26 cellular contexts compared by ENCODE assay signal in genomic region chr22:11598492-11599440, GRCh38.
"Had no signal": no experiment of that assay in that cellular context is flagged by ENCODE, and none has a peak within 500 bp of the region (broad histone marks: within the 10 kb centered on the region; RNA-seq: fewer than 3 reads in every experiment).

No MANE protein-coding gene starts in this region.

- H3K36me3 ChIP-seq: adrenal gland, ascending aorta, brain microvascular endothelial cell, sigmoid colon, thoracic aorta, WERI-Rb-1 had no signal

- H3K27ac Mint-ChIP-seq: activated CD4-positive, alpha-beta T cell treated with anti-CD3 and anti-CD28 coated beads, Interleukin-2, amount 10 ng/mL, durations not matched to agents 7 days and 5 days; activated CD8-positive, alpha-beta T cell treated with anti-CD3 and anti-CD28 coated beads, Interleukin-2, amount 10 ng/mL, durations not matched to agents 7 days and 5 days; activated naive CD8-positive, alpha-beta T cell; activated T-helper 2 cell treated with anti-CD3 and anti-CD28 coated beads, Interferon-gamma antibody, Interleukin-2, Interleukin-4, amounts not matched to agents 10 μg/mL and 5 μg/mL and 100 μg/mL, durations not matched to agents 14 hours and 24 hours and 36 hours; memory B cell; T-cell; T-helper 2 cell treated with Interferon-gamma antibody and Interleukin-4, amounts not matched to agents 5 μg/mL and 100 μg/mL, for 36 hours had no signal

- H3K4me3 Mint-ChIP-seq: activated CD4-positive, alpha-beta T cell treated with anti-CD3 and anti-CD28 coated beads, Interleukin-2, amount 10 ng/mL, durations not matched to agents 7 days and 5 days; activated CD8-positive, alpha-beta T cell treated with anti-CD3 and anti-CD28 coated beads, Interleukin-2, amount 10 ng/mL, durations not matched to agents 7 days and 5 days; activated naive CD8-positive, alpha-beta T cell; memory B cell; T-cell; T-helper 2 cell treated with Interferon-gamma antibody and Interleukin-4, amounts not matched to agents 5 μg/mL and 100 μg/mL, for 36 hours had no signal

- H3K27ac ChIP-seq: adrenal gland, ascending aorta, brain microvascular endothelial cell, hepatocyte, sigmoid colon, thoracic aorta, WERI-Rb-1 had no signal

- DNase-seq: activated CD4-positive, alpha-beta T cell treated with anti-CD3 and anti-CD28 coated beads, Interleukin-2, amount 10 ng/mL, durations not matched to agents 7 days and 5 days; activated CD4-positive, CD25-positive, alpha-beta regulatory T cell treated with anti-CD3 and anti-CD28 coated beads, Interleukin-2, amount 50 U/mL, for 72 hours; activated CD8-positive, alpha-beta T cell treated with anti-CD3 and anti-CD28 coated beads, Interleukin-2, amount 10 ng/mL, durations not matched to agents 7 days and 5 days; activated naive CD4-positive, alpha-beta T cell; activated T-cell treated with anti-CD3 and anti-CD28 coated beads, Interleukin-2, amount 50 U/mL, for 1 hour; brain microvascular endothelial cell; caudate nucleus; dermis blood vessel endothelial cell; effector CD8-positive, alpha-beta T cell; foreskin melanocyte; occipital lobe; sigmoid colon; stimulated activated CD4-positive, alpha-beta T cell treated with anti-CD3 and anti-CD28 coated beads, Interleukin-2, amount 100 ng/mL, for 48 hours; stimulated activated CD8-positive, alpha-beta memory T cell treated with anti-CD3 and anti-CD28 coated beads, Interleukin-4, amount 100 ng/mL, for 48 hours; stimulated activated naive CD4-positive, alpha-beta T cell; T-cell; WERI-Rb-1 had no signal

- H3K4me3 ChIP-seq: adrenal gland, ascending aorta, hepatocyte, sigmoid colon, smooth muscle cell, thoracic aorta had no signal

- ATAC-seq: activated CD8-positive, alpha-beta T cell treated with anti-CD3 and anti-CD28 coated beads, Interleukin-2, amount 10 ng/mL, durations not matched to agents 7 days and 5 days; T-cell had no signal

- H3K36me3 Mint-ChIP-seq: T-cell had no signal

- H3K27me3 Mint-ChIP-seq: activated CD4-positive, alpha-beta T cell treated with anti-CD3 and anti-CD28 coated beads, Interleukin-2, amount 10 ng/mL, durations not matched to agents 7 days and 5 days; activated naive CD8-positive, alpha-beta T cell; memory B cell; T-cell had no signal

- H3K9me3 ChIP-seq: adrenal gland had no signal

- H3K27me3 ChIP-seq: adrenal gland, ascending aorta, brain microvascular endothelial cell, hepatocyte had no signal

- H3K4me1 ChIP-seq: adrenal gland, ascending aorta, sigmoid colon had no signal

- H3K4me1 Mint-ChIP-seq: activated CD4-positive, alpha-beta T cell treated with anti-CD3 and anti-CD28 coated beads, Interleukin-2, amount 10 ng/mL, durations not matched to agents 7 days and 5 days; T-cell had no signal
